25 cellular contexts compared by ENCODE assay signal in the genomic region with DNA sequence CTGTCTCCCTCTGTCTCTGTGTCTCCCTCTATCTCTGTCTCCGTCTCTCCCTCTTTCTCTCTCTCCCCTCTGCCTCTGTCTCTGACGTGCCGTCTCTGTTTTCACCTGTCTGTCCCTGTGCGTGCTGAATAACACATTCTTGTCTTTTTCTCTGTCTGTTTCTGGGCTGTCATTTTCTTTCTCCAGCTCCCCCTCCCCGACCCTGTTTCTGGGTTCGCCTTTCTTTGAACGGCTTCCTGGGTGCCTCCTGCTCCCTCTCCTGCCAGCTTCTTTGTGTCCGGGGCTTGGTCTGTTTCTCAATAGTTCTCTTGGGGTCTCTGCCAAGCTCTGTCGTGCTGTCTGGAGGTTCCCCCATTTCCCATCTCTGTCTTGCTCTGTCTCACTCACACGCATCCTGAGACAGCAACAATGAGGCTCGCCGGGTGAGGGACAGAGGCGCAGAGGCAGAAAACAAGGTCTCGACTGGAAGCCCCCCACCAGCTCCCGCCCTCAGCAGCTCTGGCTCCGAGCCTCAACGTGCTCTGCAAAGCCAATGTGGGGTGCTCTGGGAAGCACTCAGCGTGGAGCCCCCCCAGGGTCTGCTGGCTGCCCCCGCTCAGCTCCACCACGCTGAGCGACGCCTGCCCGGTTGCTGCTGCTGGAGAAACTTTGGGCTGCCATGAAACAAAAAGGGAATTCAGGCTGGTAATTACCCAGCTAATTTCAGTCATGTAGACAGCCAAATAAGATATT. TPM values are rescaled to one million over a fixed set of nuclear protein-coding genes. Genes with fewer than 3 reads are reported as not detected.
"Had no signal": no experiment of that assay in that cellular context is flagged by ENCODE, and none has a peak within 500 bp of the region (broad histone marks: within the 10 kb centered on the region; RNA-seq: fewer than 3 reads in every experiment).

No MANE protein-coding gene starts in this region.

- H3K4me3 Mint-ChIP-seq: activated naive CD4-positive, alpha-beta T cell treated with anti-CD3 and anti-CD28 coated beads for 36 hours; activated naive CD8-positive, alpha-beta T cell treated with anti-CD3 and anti-CD28 coated beads, Interleukin-2, amount 10 ng/mL, durations not matched to agents 7 days and 5 days; activated T-cell treated with anti-CD3 and anti-CD28 coated beads, Interleukin-2, amount 50 U/mL, for 72 hours; mesothelial cell of epicardium; naive thymus-derived CD8-positive, alpha-beta T cell; stimulated activated memory B cell treated with anti-CD40 and anti-IgM and Interleukin-4, amounts not matched to agents 10 μg/mL and 1 μg/mL and 100 μg/mL, for 72 hours; WTC11 had no signal

- H3K36me3 Mint-ChIP-seq: activated naive CD8-positive, alpha-beta T cell treated with anti-CD3 and anti-CD28 coated beads, Interleukin-2, amount 10 ng/mL, durations not matched to agents 7 days and 5 days; immature natural killer cell; mesothelial cell of epicardium; stimulated activated memory B cell treated with anti-CD40 and anti-IgM and Interleukin-4, amounts not matched to agents 10 μg/mL and 1 μg/mL and 100 μg/mL, for 72 hours; WTC11 had no signal

- H3K27ac Mint-ChIP-seq: activated naive CD4-positive, alpha-beta T cell treated with anti-CD3 and anti-CD28 coated beads for 36 hours; activated naive CD8-positive, alpha-beta T cell treated with anti-CD3 and anti-CD28 coated beads, Interleukin-2, amount 10 ng/mL, durations not matched to agents 7 days and 5 days; activated T-cell treated with anti-CD3 and anti-CD28 coated beads, Interleukin-2, amount 50 U/mL, for 72 hours; immature natural killer cell; mesothelial cell of epicardium; naive thymus-derived CD8-positive, alpha-beta T cell; stimulated activated memory B cell treated with anti-CD40 and anti-IgM and Interleukin-4, amounts not matched to agents 10 μg/mL and 1 μg/mL and 100 μg/mL, for 72 hours; WTC11 had no signal

- FAIRE-seq: bronchial epithelial cell, small intestine had no signal

- H3K9me3 ChIP-seq: neutrophil, right lobe of liver, suprapubic skin, uterus had no signal

- H3K36me3 ChIP-seq: neutrophil, right lobe of liver, stomach, suprapubic skin, tibial nerve, uterus had no signal

- H3K4me1 Mint-ChIP-seq: immature natural killer cell, WTC11 had no signal

- H3K4me3 ChIP-seq: hepatocyte, right lobe of liver, stomach, suprapubic skin, tibial nerve, uterus had no signal

- H3K27me3 ChIP-seq: right lobe of liver had no signal

- ATAC-seq: activated T-cell treated with anti-CD3 and anti-CD28 coated beads, Interleukin-2, amount 50 U/mL, for 72 hours; esophagus mucosa; naive thymus-derived CD8-positive, alpha-beta T cell; right lobe of liver; stimulated activated memory B cell treated with anti-CD40 and anti-IgM and Interleukin-4, amounts not matched to agents 10 μg/mL and 1 μg/mL and 100 μg/mL, for 72 hours; WTC11 had no signal

- DNase-seq: activated effector memory CD4-positive, alpha-beta T cell treated with Interleukin-2 at 50 U/mL for 16 hours; activated naive CD4-positive, alpha-beta T cell treated with anti-CD3 and anti-CD28 coated beads for 36 hours; activated naive CD8-positive, alpha-beta T cell treated with anti-CD3 and anti-CD28 coated beads, Interleukin-2, amount 10 ng/mL, durations not matched to agents 7 days and 5 days; activated T-cell treated with anti-CD3 and anti-CD28 coated beads, Interleukin-2, amount 50 U/mL, for 72 hours; amniotic stem cell; foreskin melanocyte; immature natural killer cell; naive thymus-derived CD8-positive, alpha-beta T cell; small intestine; stimulated activated CD4-positive, alpha-beta T cell treated with anti-CD3 and anti-CD28 coated beads, Interleukin-15, amount 100 ng/mL, for 24 hours; stomach; T1000; uterus had no signal

RNA-seq across cellular contexts. Expression of a gene that starts 3.4 kb away (rescaled TPM):
- total RNA-seq: bronchial epithelial cell, chondrocyte, lung microvascular endothelial cell had no signal
